In the genomic region with DNA sequence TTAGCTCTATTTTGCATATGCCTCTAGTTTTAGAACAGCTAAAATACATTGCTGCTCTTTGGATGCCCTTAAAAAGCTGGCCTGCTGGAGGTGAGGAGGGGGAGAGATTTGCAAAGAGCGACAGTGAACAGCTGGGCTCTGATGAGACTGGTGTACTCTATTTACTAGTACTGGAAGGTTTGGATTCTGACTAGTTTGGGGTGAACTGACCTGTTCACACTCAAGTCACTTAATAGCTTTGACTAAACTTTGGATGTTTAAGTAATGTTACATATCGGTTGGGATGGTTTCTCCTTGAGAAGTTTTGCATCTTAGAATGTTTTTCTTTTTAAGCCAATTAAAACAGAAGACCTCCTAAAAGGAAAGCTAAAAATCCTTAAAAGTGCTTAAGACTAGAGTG, we compare ENCODE assay signal across 15 cellular contexts.
"Had no signal": no experiment of that assay in that cellular context is flagged by ENCODE, and none has a peak within 500 bp of the region (broad histone marks: within the 10 kb centered on the region; RNA-seq: fewer than 3 reads in every experiment).

No MANE protein-coding gene starts in this region.

- H3K4me2 ChIP-seq: neural progenitor cell had no signal

- H3K27ac Mint-ChIP-seq: activated CD4-positive, alpha-beta T cell treated with anti-CD3 and anti-CD28 coated beads, Interleukin-2, amount 10 ng/mL, durations not matched to agents 7 days and 5 days; neural progenitor cell; type B pancreatic cell had no signal

- H2AFZ ChIP-seq: neural progenitor cell had no signal

- H3K9me3 Mint-ChIP-seq: activated CD4-positive, alpha-beta T cell treated with anti-CD3 and anti-CD28 coated beads, Interleukin-2, amount 10 ng/mL, durations not matched to agents 7 days and 5 days; neural progenitor cell; type B pancreatic cell had no signal

- H3K27me3 ChIP-seq: dorsolateral prefrontal cortex, gastrocnemius medialis, left lung, neural progenitor cell, ovary, suprapubic skin had no signal

- H3K27me3 Mint-ChIP-seq: activated CD4-positive, alpha-beta T cell treated with anti-CD3 and anti-CD28 coated beads, Interleukin-2, amount 10 ng/mL, durations not matched to agents 7 days and 5 days; type B pancreatic cell had no signal

- H3K4me3 Mint-ChIP-seq: activated CD4-positive, alpha-beta T cell treated with anti-CD3 and anti-CD28 coated beads, Interleukin-2, amount 10 ng/mL, durations not matched to agents 7 days and 5 days; neural progenitor cell; type B pancreatic cell had no signal

- DNase-seq: activated CD4-positive, alpha-beta T cell treated with anti-CD3 and anti-CD28 coated beads, Interleukin-2, amount 10 ng/mL, durations not matched to agents 7 days and 5 days; activated CD4-positive, CD25-positive, alpha-beta regulatory T cell; activated naive CD4-positive, alpha-beta T cell treated with anti-CD3 and anti-CD28 coated beads, Interleukin-2, amount 50 U/mL, for 16 hours; amniotic stem cell; dorsolateral prefrontal cortex; gastrocnemius medialis; left lung; mesendoderm; stimulated activated CD4-positive, alpha-beta T cell treated with anti-CD3 and anti-CD28 coated beads, Interleukin-2, amount 100 ng/mL, for 48 hours; stimulated activated naive CD8-positive, alpha-beta T cell treated with anti-CD3 and anti-CD28 coated beads, Interleukin-15, Interleukin-2, amounts not matched to agents 100 U/mL and 50 U/mL, for 24 hours; T-helper 1 cell had no signal

- H3K27ac ChIP-seq: gastrocnemius medialis, left lung, neural progenitor cell, ovary had no signal

- H3K36me3 ChIP-seq: neural progenitor cell, ovary, suprapubic skin had no signal

- H3K9ac ChIP-seq: neural progenitor cell had no signal

- H3K4me3 ChIP-seq: dorsolateral prefrontal cortex, gastrocnemius medialis, left lung, neural progenitor cell, ovary, suprapubic skin had no signal

- ATAC-seq: gastrocnemius medialis; stimulated activated naive CD8-positive, alpha-beta T cell treated with anti-CD3 and anti-CD28 coated beads, Interleukin-15, Interleukin-2, amounts not matched to agents 100 U/mL and 50 U/mL, for 24 hours had no signal

- H3K9me3 ChIP-seq: gastrocnemius medialis, left lung, ovary, suprapubic skin had no signal
